In genomic region chr22:45284705-45285305, GRCh38 we compare ENCODE assay signal across 9 cellular contexts. TPM values are rescaled to one million over a fixed set of nuclear protein-coding genes. Genes with fewer than 3 reads are reported as not detected.
A peak's percentile ranks its signal among the peaks of the same experiment; 100 is the strongest.
DNase-seq lines count a peak whose midpoint lies in the region; ATAC-seq, FAIRE-seq and TF ChIP-seq lines count a peak whose summit lies in the region.
"Had no signal": no experiment of that assay in that cellular context is flagged by ENCODE, and none has a peak within 500 bp of the region (broad histone marks: within the 10 kb centered on the region; RNA-seq: fewer than 3 reads in every experiment).

UPK3A (plus strand) TSS chr22:45284949; CDS start chr22:45285014, 65 bp downstream.

- peaks cover 6% of the 10 kb centered on the region; the same call in 1 of the 2 replicates for H3K27me3 ChIP-seq in SK-N-SH (ENCODE audit: insufficient read depth)
- peaks cover 38% of the 10 kb centered on the region for H3K27me3 ChIP-seq in astrocyte (ENCODE audit: insufficient read depth, low read length)

- H3K9me3 Mint-ChIP-seq in astrocyte (ENCODE audit: unreplicated experiment): peaks cover 2% of the 10 kb centered on the region

- H3K4me1 ChIP-seq in SK-N-SH (ENCODE audit: control insufficient read depth in 1 of 2, insufficient read depth in 2 of 2, low read depth in 1 of 2, low read length in 1 of 2): peaks cover 0 to 3% of the 10 kb centered on the region in 2 experiments; a peak in 1 of 4 replicates
- H3K4me1 ChIP-seq in astrocyte (ENCODE audit: insufficient read depth, low read length): peaks cover 9% of the 10 kb centered on the region

- H3K27ac ChIP-seq in SK-N-SH (ENCODE audit: low read depth in 2 of 2, low read length in 1 of 2) (no peak within 1 kb of the TSS), astrocyte (ENCODE audit: low read depth, low read length) (no peak within 1 kb of the TSS)

- WGBS in SK-N-SH (ENCODE audit: low lambda C conversion rate): 60% methylated on average over 12 of the region's 47 CpGs

- H3K9me3 ChIP-seq in SK-N-SH (no peaks in the 10 kb centered on the region), astrocyte (ENCODE audit: insufficient read depth, low read depth, low read length) (no peaks in the 10 kb centered on the region)

- no peak within 1 kb of the TSS for H3K9ac ChIP-seq in SK-N-SH
- H3K9ac ChIP-seq in astrocyte (ENCODE audit: low read length): no peak within 1 kb of the TSS

- no peak within 1 kb of the TSS for H2AFZ ChIP-seq in SK-N-SH (ENCODE audit: low read depth)
- no peak within 1 kb of the TSS for H2AFZ ChIP-seq in astrocyte (ENCODE audit: low read depth, low read length)

- DNase-seq in SK-N-SH: peak; percentile 77
- DNase-seq in astrocyte (ENCODE audit: low read depth): no peak
- DNase-seq in iPS-NIHi7 (ENCODE audit: extremely low spot score): peak; percentile 85
- peak in 3 of 4 experiments; percentile 16 to 46 (median 40) for DNase-seq in stimulated activated CD4-positive, alpha-beta T cell treated with anti-CD3 and anti-CD28 coated beads, Interleukin-1b, Interleukin-23, amount 100 ng/mL, for 24 hours (ENCODE audit: low read depth in 4 of 4, low spot score in 1 of 4)
- DNase-seq in EL: no peak
- DNase-seq in HuH-7 (ENCODE audit: low spot score): no peak

- H3K9me2 ChIP-seq in SK-N-SH: no peaks in the 10 kb centered on the region

- H3F3A ChIP-seq in SK-N-SH (replicated peaks; ENCODE audit: insufficient read depth): no peaks in the 10 kb centered on the region

- no peak for TF ChIP-seq EP300 in SK-N-SH (IDR thresholded peaks at IDR 0.05; ENCODE audit: borderline replicate concordance in 1 of 2, low read depth in 1 of 2, low read length in 1 of 2)

- H4K20me1 ChIP-seq in SK-N-SH (ENCODE audit: insufficient read depth) (no peaks in the 10 kb centered on the region), astrocyte (ENCODE audit: insufficient read depth, low read length) (no peaks in the 10 kb centered on the region)

- TF ChIP-seq CTCF in SK-N-SH (IDR thresholded peaks at IDR 0.05) (no peak), astrocyte (IDR thresholded peaks at IDR 0.05; ENCODE audit: insufficient read depth, low read depth, low read length) (no peak)

- no peak within 1 kb of the TSS for H3K27ac Mint-ChIP-seq in astrocyte (ENCODE audit: unreplicated experiment)

- peaks cover 2% of the 10 kb centered on the region for H3K4me1 Mint-ChIP-seq in astrocyte (ENCODE audit: low read depth, unreplicated experiment)

- POLR2A ChIA-PET in SK-N-SH (lab: Yijun Ruan, JAX): interaction anchor here (0.6 kb wide), 1 partner anchor 10 kb away, joined by 5 read pairs; no protein-coding TSS in a partner anchor

- peaks cover 50% of the 10 kb centered on the region for H3K27me3 Mint-ChIP-seq in astrocyte (ENCODE audit: low read depth, unreplicated experiment)

- H3K36me3 ChIP-seq in SK-N-SH (replicated peaks in 1 of 2; ENCODE audit: control insufficient read depth in 1 of 2, insufficient read depth in 2 of 2, low read length in 1 of 2) (no peaks in the 10 kb centered on the region), astrocyte (ENCODE audit: insufficient read depth, low read length) (no peaks in the 10 kb centered on the region)

- CTCF ChIA-PET in SK-N-SH (lab: Yijun Ruan, JAX): interaction anchor here (0.9 to 1.2 kb wide), 3 partner anchors 13 to 73 kb away, joined by 3 to 4 read pairs (median 3); no protein-coding TSS in a partner anchor

- no peak for TF ChIP-seq RAD21 in SK-N-SH (IDR thresholded peaks at IDR 0.05; ENCODE audit: low read length)

- no peak within 1 kb of the TSS for H3K4me2 ChIP-seq in SK-N-SH
- peak within 1 kb of the TSS; percentile 77 for H3K4me2 ChIP-seq in astrocyte (ENCODE audit: low read length)

- H3K4me3 Mint-ChIP-seq in astrocyte (ENCODE audit: unreplicated experiment): no peak within 1 kb of the TSS

- peak; percentile 57 for ATAC-seq in GM21381 (IDR thresholded peaks at IDR 0.05; ENCODE audit: unreplicated experiment)
- no peak for ATAC-seq in GM19395 (IDR thresholded peaks at IDR 0.05; ENCODE audit: unreplicated experiment)

- no peaks in the 10 kb centered on the region for H3K36me3 Mint-ChIP-seq in astrocyte (ENCODE audit: low read depth, unreplicated experiment)

- H3K79me2 ChIP-seq in SK-N-SH (ENCODE audit: insufficient read depth): no peaks in the 10 kb centered on the region
- no peaks in the 10 kb centered on the region for H3K79me2 ChIP-seq in astrocyte (ENCODE audit: insufficient read depth, low read length)

- no peak within 1 kb of the TSS for H3K4me3 ChIP-seq in SK-N-SH (ENCODE audit: low read depth in 2 of 2, low read length in 1 of 2)
- H3K4me3 ChIP-seq in astrocyte (ENCODE audit: insufficient read depth, low read depth, low read length): peak within 1 kb of the TSS; percentile 5

- FAIRE-seq in astrocyte (lab: Jason Lieb, UNC): no peak

TF ChIP-seq in SK-N-SH, 30 proteins besides CTCF, POLR2A, EP300 and RAD21:
- TF ChIP-seq EZH2phosphoT487 (IDR thresholded peaks at IDR 0.05; ENCODE audit: borderline replicate concordance, low read depth) (no peak), CHD2 (IDR thresholded peaks at IDR 0.05; ENCODE audit: low read length, partially characterized antibody) (no peak), SIN3A (IDR thresholded peaks at IDR 0.05; ENCODE audit: borderline replicate concordance, low read depth, low read length) (no peak), TEAD4 (IDR thresholded peaks at IDR 0.05; ENCODE audit: borderline replicate concordance, insufficient read depth) (no peak), POLR2AphosphoS5 (IDR thresholded peaks at IDR 0.05; ENCODE audit: low read depth, low read length) (no peak), YY1 (IDR thresholded peaks at IDR 0.05; ENCODE audit: low read depth) (no peak), FOSL2 (IDR thresholded peaks at IDR 0.05; ENCODE audit: borderline replicate concordance, low read depth) (no peak)
- TF ChIP-seq, protein P1, sequence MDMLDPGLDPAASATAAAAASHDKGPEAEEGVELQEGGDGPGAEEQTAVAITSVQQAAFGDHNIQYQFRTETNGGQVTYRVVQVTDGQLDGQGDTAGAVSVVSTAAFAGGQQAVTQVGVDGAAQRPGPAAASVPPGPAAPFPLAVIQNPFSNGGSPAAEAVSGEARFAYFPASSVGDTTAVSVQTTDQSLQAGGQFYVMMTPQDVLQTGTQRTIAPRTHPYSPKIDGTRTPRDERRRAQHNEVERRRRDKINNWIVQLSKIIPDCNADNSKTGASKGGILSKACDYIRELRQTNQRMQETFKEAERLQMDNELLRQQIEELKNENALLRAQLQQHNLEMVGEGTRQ (IDR thresholded peaks at IDR 0.05; ENCODE audit: borderline replicate concordance, low read depth, low read length): no peak
TF ChIP-seq in SK-N-SH: peak in this region for 0.

RNA-seq across cellular contexts. Expression of gene UPK3A, which starts in this region (rescaled TPM):
- not detected in 2 replicates for polyA plus RNA-seq in SK-N-SH (2012; rRNA removed)
- polyA plus RNA-seq in SK-N-SH (2012; cell fraction: cytosol; rRNA removed): not detected in 2 replicates
- polyA plus RNA-seq in SK-N-SH (2012; cell fraction: nucleus; rRNA removed): not detected in 2 replicates
- not detected in 2 replicates for total RNA-seq in astrocyte
- total RNA-seq: renal cortical epithelial cell had no signal

Comparison
In these comparisons a context has a peak if more than half of its experiments do, and no peak if none do; other contexts are left out.
1. Peak in DNase-seq in SK-N-SH; RNA of the gene not detected or under 1 TPM.
2. DNase-seq: peak in iPS-NIHi7 (single experiment) and stimulated activated CD4-positive, alpha-beta T cell treated with anti-CD3 and anti-CD28 coated beads, Interleukin-1b, Interleukin-23, amount 100 ng/mL, for 24 hours (3 of 4); none in astrocyte (single experiment), EL (single experiment) and HuH-7 (single experiment).